In the genomic region with DNA sequence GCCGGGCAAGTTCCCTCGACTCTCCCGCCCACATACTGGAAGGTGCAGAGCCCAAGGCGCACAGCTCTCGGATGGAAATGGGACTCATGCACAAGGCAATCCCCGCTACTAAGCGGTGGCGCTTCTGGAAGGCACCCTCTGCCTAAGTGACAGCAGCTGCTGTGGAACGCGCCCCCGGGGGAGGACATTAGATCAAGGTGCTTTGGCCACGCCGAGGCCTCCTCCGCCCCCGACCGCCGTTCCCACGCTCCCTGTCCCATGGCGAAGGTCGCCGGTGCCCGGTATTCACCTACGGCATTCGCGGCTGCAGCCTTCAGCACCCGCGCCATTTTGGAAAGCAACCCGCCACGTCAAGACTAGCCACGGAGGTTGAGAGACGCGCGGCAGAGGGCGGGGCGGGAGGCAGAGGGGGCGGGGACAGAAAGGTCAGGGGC, we compare ENCODE assay signal across 1 cellular context.
TF ChIP-seq lines count a peak whose summit lies in the region.

A gene (minus strand): TSS at position 339 of the 434 bp plus-strand sequence. CDS start 10 bp downstream, at position 329.

TF ChIP-seq in HepG2, 621 proteins besides CTCF, POLR2A, EP300 and RAD21 (continued from another document and continues in another):
- TF ChIP-seq, protein P1, sequence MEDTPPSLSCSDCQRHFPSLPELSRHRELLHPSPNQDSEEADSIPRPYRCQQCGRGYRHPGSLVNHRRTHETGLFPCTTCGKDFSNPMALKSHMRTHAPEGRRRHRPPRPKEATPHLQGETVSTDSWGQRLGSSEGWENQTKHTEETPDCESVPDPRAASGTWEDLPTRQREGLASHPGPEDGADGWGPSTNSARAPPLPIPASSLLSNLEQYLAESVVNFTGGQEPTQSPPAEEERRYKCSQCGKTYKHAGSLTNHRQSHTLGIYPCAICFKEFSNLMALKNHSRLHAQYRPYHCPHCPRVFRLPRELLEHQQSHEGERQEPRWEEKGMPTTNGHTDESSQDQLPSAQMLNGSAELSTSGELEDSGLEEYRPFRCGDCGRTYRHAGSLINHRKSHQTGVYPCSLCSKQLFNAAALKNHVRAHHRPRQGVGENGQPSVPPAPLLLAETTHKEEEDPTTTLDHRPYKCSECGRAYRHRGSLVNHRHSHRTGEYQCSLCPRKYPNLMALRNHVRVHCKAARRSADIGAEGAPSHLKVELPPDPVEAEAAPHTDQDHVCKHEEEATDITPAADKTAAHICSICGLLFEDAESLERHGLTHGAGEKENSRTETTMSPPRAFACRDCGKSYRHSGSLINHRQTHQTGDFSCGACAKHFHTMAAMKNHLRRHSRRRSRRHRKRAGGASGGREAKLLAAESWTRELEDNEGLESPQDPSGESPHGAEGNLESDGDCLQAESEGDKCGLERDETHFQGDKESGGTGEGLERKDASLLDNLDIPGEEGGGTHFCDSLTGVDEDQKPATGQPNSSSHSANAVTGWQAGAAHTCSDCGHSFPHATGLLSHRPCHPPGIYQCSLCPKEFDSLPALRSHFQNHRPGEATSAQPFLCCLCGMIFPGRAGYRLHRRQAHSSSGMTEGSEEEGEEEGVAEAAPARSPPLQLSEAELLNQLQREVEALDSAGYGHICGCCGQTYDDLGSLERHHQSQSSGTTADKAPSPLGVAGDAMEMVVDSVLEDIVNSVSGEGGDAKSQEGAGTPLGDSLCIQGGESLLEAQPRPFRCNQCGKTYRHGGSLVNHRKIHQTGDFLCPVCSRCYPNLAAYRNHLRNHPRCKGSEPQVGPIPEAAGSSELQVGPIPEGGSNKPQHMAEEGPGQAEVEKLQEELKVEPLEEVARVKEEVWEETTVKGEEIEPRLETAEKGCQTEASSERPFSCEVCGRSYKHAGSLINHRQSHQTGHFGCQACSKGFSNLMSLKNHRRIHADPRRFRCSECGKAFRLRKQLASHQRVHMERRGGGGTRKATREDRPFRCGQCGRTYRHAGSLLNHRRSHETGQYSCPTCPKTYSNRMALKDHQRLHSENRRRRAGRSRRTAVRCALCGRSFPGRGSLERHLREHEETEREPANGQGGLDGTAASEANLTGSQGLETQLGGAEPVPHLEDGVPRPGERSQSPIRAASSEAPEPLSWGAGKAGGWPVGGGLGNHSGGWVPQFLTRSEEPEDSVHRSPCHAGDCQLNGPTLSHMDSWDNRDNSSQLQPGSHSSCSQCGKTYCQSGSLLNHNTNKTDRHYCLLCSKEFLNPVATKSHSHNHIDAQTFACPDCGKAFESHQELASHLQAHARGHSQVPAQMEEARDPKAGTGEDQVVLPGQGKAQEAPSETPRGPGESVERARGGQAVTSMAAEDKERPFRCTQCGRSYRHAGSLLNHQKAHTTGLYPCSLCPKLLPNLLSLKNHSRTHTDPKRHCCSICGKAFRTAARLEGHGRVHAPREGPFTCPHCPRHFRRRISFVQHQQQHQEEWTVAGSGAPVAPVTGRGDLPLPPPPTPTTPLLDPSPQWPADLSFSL (CRISPR knock-in tag; IDR thresholded peaks at IDR 0.05) = no peak
- TF ChIP-seq, protein P2, sequence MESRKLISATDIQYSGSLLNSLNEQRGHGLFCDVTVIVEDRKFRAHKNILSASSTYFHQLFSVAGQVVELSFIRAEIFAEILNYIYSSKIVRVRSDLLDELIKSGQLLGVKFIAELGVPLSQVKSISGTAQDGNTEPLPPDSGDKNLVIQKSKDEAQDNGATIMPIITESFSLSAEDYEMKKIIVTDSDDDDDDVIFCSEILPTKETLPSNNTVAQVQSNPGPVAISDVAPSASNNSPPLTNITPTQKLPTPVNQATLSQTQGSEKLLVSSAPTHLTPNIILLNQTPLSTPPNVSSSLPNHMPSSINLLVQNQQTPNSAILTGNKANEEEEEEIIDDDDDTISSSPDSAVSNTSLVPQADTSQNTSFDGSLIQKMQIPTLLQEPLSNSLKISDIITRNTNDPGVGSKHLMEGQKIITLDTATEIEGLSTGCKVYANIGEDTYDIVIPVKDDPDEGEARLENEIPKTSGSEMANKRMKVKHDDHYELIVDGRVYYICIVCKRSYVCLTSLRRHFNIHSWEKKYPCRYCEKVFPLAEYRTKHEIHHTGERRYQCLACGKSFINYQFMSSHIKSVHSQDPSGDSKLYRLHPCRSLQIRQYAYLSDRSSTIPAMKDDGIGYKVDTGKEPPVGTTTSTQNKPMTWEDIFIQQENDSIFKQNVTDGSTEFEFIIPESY (CRISPR knock-in tag; IDR thresholded peaks at IDR 0.05) = no peak
- TF ChIP-seq GTF2F1 (IDR thresholded peaks at IDR 0.05; ENCODE audit: low read length) (no peak), ZNF776 (CRISPR knock-in tag; IDR thresholded peaks at IDR 0.05) (no peak), SNAPC2 (CRISPR knock-in tag; IDR thresholded peaks at IDR 0.05) (0 out of 2 replicates have a peak, but pooled peaks have one; percentile 6), SOX13 (IDR thresholded peaks at IDR 0.05) (no peak; the same call in 1 of the 2 replicates), SOX13 (CRISPR knock-in tag; conservative IDR thresholded peaks at IDR 0.05 in 1 of 2, IDR thresholded peaks at IDR 0.05 in 1 of 2) (peak in 1 of 2 experiments; percentile 42; a peak in 1 of 4 replicates), ZNF543 (CRISPR knock-in tag; IDR thresholded peaks at IDR 0.05) (peak; percentile 92), ZSCAN21 (CRISPR knock-in tag; IDR thresholded peaks at IDR 0.05; ENCODE audit: borderline replicate concordance) (peak; percentile 24; the same call in 1 of the 2 replicates), ZSCAN12 (CRISPR knock-in tag; IDR thresholded peaks at IDR 0.05) (no peak), HDAC2 (CRISPR knock-in tag; IDR thresholded peaks at IDR 0.05) (no peak; the same call in 1 of the 2 replicates), NR2F1 (CRISPR knock-in tag; IDR thresholded peaks at IDR 0.05) (no peak; a peak in 1 of 4 replicates), ZNF331 (CRISPR knock-in tag; IDR thresholded peaks at IDR 0.05) (no peak; the same call in 1 of the 2 replicates)
- TF ChIP-seq, protein P3, sequence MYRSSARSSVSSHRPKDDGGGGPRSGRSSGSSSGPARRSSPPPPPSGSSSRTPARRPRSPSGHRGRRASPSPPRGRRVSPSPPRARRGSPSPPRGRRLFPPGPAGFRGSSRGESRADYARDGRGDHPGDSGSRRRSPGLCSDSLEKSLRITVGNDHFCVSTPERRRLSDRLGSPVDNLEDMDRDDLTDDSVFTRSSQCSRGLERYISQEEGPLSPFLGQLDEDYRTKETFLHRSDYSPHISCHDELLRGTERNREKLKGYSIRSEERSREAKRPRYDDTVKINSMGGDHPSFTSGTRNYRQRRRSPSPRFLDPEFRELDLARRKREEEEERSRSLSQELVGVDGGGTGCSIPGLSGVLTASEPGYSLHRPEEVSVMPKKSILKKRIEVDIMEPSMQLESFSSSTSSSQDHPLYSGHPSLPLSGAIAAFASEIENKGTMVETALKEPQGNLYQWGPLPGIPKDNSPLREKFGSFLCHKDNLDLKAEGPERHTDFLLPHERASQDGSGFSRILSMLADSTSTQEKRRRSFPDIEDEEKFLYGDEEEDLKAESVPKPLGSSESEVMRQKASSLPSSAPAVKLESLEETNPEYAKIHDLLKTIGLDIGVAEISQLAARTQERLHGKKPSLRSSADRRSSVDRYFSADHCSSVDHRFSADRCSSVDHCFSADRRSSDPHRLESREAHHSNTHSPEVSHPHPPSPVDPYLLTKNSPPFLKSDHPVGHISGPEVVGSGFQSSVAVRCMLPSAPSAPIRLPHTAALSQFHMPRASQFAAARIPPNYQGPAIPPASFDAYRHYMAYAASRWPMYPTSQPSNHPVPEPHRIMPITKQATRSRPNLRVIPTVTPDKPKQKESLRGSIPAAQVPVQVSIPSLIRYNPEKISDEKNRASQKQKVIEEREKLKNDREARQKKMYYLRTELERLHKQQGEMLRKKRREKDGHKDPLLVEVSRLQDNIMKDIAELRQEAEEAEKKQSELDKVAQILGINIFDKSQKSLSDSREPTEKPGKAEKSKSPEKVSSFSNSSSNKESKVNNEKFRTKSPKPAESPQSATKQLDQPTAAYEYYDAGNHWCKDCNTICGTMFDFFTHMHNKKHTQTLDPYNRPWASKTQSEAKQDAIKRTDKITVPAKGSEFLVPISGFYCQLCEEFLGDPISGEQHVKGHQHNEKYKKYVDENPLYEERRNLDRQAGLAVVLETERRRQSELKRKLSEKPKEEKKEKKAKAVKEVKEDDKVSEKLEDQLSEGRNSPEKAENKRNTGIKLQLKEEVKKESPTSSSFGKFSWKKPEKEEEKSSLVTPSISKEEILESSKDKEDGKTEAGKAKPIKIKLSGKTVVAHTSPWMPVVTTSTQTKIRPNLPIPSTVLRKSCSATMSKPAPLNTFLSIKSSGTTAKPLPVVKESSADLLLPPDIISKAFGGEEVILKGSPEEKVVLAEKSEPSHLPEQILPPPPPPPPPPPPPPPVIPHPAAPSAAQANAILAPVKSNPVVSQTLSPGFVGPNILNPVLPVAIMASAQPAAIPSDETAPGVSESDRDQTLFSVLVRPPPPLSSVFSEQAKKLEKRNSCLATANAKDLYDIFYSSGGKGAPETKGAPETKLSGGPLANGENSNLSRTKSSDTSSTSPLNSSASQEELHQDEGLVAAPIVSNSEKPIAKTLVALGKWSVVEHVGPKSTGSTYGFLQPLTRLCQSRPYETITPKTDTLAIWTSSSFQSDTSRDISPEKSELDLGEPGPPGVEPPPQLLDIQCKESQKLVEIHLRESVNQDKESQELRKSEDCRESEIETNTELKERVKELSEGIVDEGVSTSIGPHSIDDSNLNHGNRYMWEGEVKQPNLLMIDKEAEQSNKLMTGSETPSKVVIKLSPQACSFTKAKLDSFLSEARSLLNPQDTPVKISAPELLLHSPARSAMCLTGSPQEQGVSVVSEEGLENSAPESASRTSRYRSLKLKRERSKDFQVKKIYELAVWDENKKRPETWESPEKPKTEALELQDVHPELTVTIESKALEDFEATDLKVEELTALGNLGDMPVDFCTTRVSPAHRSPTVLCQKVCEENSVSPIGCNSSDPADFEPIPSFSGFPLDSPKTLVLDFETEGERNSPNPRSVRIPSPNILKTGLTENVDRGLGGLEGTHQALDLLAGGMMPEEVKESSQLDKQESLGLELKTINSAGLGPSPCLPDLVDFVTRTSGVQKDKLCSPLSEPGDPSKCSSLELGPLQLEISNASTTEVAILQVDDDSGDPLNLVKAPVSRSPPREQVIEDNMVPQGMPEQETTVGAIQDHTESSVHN (CRISPR knock-in tag; IDR thresholded peaks at IDR 0.05) = peak; percentile 69; the same call in 1 of the 2 replicates
- TF ChIP-seq, protein P4, sequence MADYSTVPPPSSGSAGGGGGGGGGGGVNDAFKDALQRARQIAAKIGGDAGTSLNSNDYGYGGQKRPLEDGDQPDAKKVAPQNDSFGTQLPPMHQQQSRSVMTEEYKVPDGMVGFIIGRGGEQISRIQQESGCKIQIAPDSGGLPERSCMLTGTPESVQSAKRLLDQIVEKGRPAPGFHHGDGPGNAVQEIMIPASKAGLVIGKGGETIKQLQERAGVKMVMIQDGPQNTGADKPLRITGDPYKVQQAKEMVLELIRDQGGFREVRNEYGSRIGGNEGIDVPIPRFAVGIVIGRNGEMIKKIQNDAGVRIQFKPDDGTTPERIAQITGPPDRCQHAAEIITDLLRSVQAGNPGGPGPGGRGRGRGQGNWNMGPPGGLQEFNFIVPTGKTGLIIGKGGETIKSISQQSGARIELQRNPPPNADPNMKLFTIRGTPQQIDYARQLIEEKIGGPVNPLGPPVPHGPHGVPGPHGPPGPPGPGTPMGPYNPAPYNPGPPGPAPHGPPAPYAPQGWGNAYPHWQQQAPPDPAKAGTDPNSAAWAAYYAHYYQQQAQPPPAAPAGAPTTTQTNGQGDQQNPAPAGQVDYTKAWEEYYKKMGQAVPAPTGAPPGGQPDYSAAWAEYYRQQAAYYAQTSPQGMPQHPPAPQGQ (CRISPR knock-in tag; IDR thresholded peaks at IDR 0.05; ENCODE audit: borderline replicate concordance) = no peak
- TF ChIP-seq, protein P5, sequence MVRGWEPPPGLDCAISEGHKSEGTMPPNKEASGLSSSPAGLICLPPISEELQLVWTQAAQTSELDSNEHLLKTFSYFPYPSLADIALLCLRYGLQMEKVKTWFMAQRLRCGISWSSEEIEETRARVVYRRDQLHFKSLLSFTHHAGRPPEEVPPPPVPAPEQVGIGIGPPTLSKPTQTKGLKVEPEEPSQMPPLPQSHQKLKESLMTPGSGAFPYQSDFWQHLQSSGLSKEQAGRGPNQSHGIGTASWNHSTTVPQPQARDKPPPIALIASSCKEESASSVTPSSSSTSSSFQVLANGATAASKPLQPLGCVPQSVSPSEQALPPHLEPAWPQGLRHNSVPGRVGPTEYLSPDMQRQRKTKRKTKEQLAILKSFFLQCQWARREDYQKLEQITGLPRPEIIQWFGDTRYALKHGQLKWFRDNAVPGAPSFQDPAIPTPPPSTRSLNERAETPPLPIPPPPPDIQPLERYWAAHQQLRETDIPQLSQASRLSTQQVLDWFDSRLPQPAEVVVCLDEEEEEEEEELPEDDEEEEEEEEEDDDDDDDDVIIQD (CRISPR knock-in tag; IDR thresholded peaks at IDR 0.05; ENCODE audit: low read depth) = no peak
- TF ChIP-seq, protein P6, sequence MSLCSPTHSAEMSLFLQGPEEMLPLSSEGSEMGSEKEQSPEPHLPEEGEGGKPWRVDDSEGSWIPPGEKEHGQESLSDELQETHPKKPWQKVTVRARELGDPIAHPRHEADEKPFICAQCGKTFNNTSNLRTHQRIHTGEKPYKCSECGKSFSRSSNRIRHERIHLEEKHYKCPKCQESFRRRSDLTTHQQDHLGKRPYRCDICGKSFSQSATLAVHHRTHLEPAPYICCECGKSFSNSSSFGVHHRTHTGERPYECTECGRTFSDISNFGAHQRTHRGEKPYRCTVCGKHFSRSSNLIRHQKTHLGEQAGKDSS (CRISPR knock-in tag; IDR thresholded peaks at IDR 0.05; ENCODE audit: borderline replicate concordance, low read depth) = peak; percentile 55; the same call in 1 of the 2 replicates
- TF ChIP-seq, protein P7, sequence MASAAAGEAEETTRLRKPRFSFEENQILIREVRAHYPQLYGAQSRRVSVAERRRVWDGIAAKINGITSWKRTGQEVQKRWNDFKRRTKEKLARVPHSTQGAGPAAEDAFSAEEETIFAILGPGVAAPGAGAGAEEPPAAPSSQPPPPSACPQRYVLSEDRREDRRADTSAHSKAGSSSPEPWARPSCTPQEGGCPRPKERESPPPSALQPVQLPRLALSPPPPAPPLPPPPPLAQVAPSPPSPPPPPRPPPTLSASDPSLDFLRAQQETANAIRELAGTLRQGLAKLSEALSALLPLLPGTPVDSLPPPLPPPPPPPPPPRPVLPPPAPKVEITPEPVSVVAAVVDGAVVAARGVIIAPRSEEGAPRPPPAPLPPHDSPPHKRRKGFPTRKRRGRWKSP (CRISPR knock-in tag; IDR thresholded peaks at IDR 0.05) = 0 out of 2 replicates have a peak, but pooled peaks have one; percentile 64
